ENCODE assay signal across 26 cellular contexts in genomic region chr11:67611165-67611564, GRCh38. TPM values are rescaled to one million over a fixed set of nuclear protein-coding genes. Genes with fewer than 3 reads are reported as not detected.
"Had no signal": no experiment of that assay in that cellular context is flagged by ENCODE, and none has a peak within 500 bp of the region (broad histone marks: within the 10 kb centered on the region; RNA-seq: fewer than 3 reads in every experiment).

No MANE protein-coding gene starts in this region.

- H3K4me3 ChIP-seq: coronary artery, hepatocyte, left ventricle myocardium inferior, lower lobe of right lung, neural progenitor cell, psoas muscle, sigmoid colon, skin epidermis, suprapubic skin, thyroid gland, uterus had no signal

- H3K4me3 Mint-ChIP-seq: natural killer cell treated with Interleukin-12 subunit alpha and Interleukin-12 subunit beta and Interleukin-15 and Interleukin-18, amount 100 ng/mL, for 72 hours; neural progenitor cell; type B pancreatic cell had no signal

- ATAC-seq: left cardiac atrium; lower lobe of right lung; natural killer cell treated with Interleukin-12 subunit alpha and Interleukin-12 subunit beta and Interleukin-15 and Interleukin-18, amount 100 ng/mL, for 72 hours; psoas muscle had no signal

- H3K27me3 ChIP-seq: hepatocyte, thyroid gland, uterus had no signal

- H3K9me3 ChIP-seq: left ventricle myocardium inferior, lower lobe of right lung, psoas muscle, sigmoid colon, suprapubic skin, thyroid gland, uterus had no signal

- H3K36me3 Mint-ChIP-seq: type B pancreatic cell had no signal

- H3K27ac ChIP-seq: coronary artery, hepatocyte, left ventricle myocardium inferior, lower lobe of right lung, neural progenitor cell, parathyroid adenoma, psoas muscle, sigmoid colon, skin epidermis, suprapubic skin, thyroid gland, uterus had no signal

- H3K27me3 Mint-ChIP-seq: natural killer cell treated with Interleukin-12 subunit alpha and Interleukin-12 subunit beta and Interleukin-15 and Interleukin-18, amount 100 ng/mL, for 72 hours; type B pancreatic cell had no signal

- H3K27ac Mint-ChIP-seq: neural progenitor cell, type B pancreatic cell had no signal

- DNase-seq: effector CD4-positive, alpha-beta T cell; foreskin melanocyte; kidney; left cardiac atrium; left ventricle myocardium inferior; mesenchymal stem cell; midbrain; occipital lobe; retina; sigmoid colon; stimulated activated CD4-positive, alpha-beta T cell treated with anti-CD3 and anti-CD28 coated beads, Interleukin-12 subunit alpha, Interleukin-12 subunit beta, amount 100 ng/mL, for 4 hours; stimulated activated naive CD4-positive, alpha-beta T cell treated with Interleukin-2 at 50 U/mL for 16 hours; thyroid gland; uterus had no signal

- H3K9me3 Mint-ChIP-seq: natural killer cell treated with Interleukin-12 subunit alpha and Interleukin-12 subunit beta and Interleukin-15 and Interleukin-18, amount 100 ng/mL, for 72 hours; neural progenitor cell; type B pancreatic cell had no signal

RNA-seq across cellular contexts. Expression of gene TBX10, which starts 28.4 kb away (rescaled TPM):
- total RNA-seq: dermis microvascular lymphatic vessel endothelial cell; kidney; left cardiac atrium; lower lobe of right lung; natural killer cell treated with Interleukin-12 subunit alpha and Interleukin-12 subunit beta and Interleukin-15 and Interleukin-18, amount 100 ng/mL, for 72 hours; occipital lobe; psoas muscle; sigmoid colon; suprapubic skin; thyroid gland; uterus had no signal
- polyA plus RNA-seq: esophagus had no signal

RNA-seq across cellular contexts. Expression of gene ACY3, which starts 39.4 kb away (rescaled TPM):
- total RNA-seq: dermis microvascular lymphatic vessel endothelial cell; left cardiac atrium; left ventricle myocardium inferior; lower lobe of right lung; natural killer cell treated with Interleukin-12 subunit alpha and Interleukin-12 subunit beta and Interleukin-15 and Interleukin-18, amount 100 ng/mL, for 72 hours; psoas muscle; sigmoid colon; suprapubic skin; thyroid gland; uterus had no signal
